In genomic region chr17:16419929-16420271, GRCh38 we compare ENCODE assay signal across 8 cellular contexts. TPM values are rescaled to one million over a fixed set of nuclear protein-coding genes. Genes with fewer than 3 reads are reported as not detected.
DNase-seq lines count a peak whose midpoint lies in the region; ATAC-seq lines count a peak whose summit lies in the region.

No MANE protein-coding gene starts in this region.

- peaks cover 37% of the 10 kb centered on the region for H3K4me1 Mint-ChIP-seq in T-helper 17 cell
- H3K4me1 Mint-ChIP-seq in dendritic cell treated with granulocyte-macrophage colony-stimulating factor and Interleukin-4, amounts not matched to agents 40 ng/mL and 50 ng/mL, for 4 days (ENCODE audit: low read depth): peaks cover 60% of the 10 kb centered on the region

- no peaks in the 10 kb centered on the region for H3K27me3 Mint-ChIP-seq in T-helper 17 cell
- no peaks in the 10 kb centered on the region for H3K27me3 Mint-ChIP-seq in dendritic cell treated with granulocyte-macrophage colony-stimulating factor and Interleukin-4, amounts not matched to agents 40 ng/mL and 50 ng/mL, for 4 days

- no peaks in the 10 kb centered on the region for H3K9me3 Mint-ChIP-seq in dendritic cell treated with granulocyte-macrophage colony-stimulating factor and Interleukin-4, amounts not matched to agents 40 ng/mL and 50 ng/mL, for 4 days

- H3K27ac Mint-ChIP-seq in T-helper 17 cell: peak overlapping the region; percentile 98
- H3K27ac Mint-ChIP-seq in dendritic cell treated with granulocyte-macrophage colony-stimulating factor and Interleukin-4, amounts not matched to agents 40 ng/mL and 50 ng/mL, for 4 days: peak overlapping the region; percentile 98

- H3K9me3 ChIP-seq in T-helper 17 cell (ENCODE audit: control insufficient read depth, low read length, poor library complexity, severe bottlenecking): no peaks in the 10 kb centered on the region

- intact Hi-C loops in dendritic cell treated with granulocyte-macrophage colony-stimulating factor and Interleukin-4, amounts not matched to agents 40 ng/mL and 50 ng/mL, for 4 days (cut with micrococcal nuclease): loop anchor here (10.0 kb wide), 1 partner anchor 55 kb away; no protein-coding TSS in a partner anchor

- peak; percentile 18 for DNase-seq in GOT3 (lab: John Stamatoyannopoulos, UW)
- peak in 1 of 3 donors; percentile 38 for DNase-seq in T-helper 17 cell
- DNase-seq in stimulated activated CD4-positive, alpha-beta T cell treated with anti-CD3 and anti-CD28 coated beads, Interleukin-4, amount 100 ng/mL, for 24 hours: peak; percentile 54
- no peak for DNase-seq in left lobe of liver (ENCODE audit: low spot score)
- no peak for DNase-seq in NCI-H345 treated with DMSO at 0.1 percent for 48 hours (lab: John Stamatoyannopoulos, UW; ENCODE audit: unreplicated experiment)
- no peak for DNase-seq in NOMO-1 (lab: John Stamatoyannopoulos, UW; ENCODE audit: unreplicated experiment in 2 of 2)

- ATAC-seq in T-helper 17 cell: peak; percentile 10
- no peak for ATAC-seq in left lobe of liver
- no peak for ATAC-seq in HG02973 (IDR thresholded peaks at IDR 0.05; ENCODE audit: unreplicated experiment)

- H3K36me3 Mint-ChIP-seq in T-helper 17 cell (ENCODE audit: low read depth): peaks cover 3% of the 10 kb centered on the region
- peaks cover 98% of the 10 kb centered on the region for H3K36me3 Mint-ChIP-seq in dendritic cell treated with granulocyte-macrophage colony-stimulating factor and Interleukin-4, amounts not matched to agents 40 ng/mL and 50 ng/mL, for 4 days (ENCODE audit: low read depth)

- H3K4me3 Mint-ChIP-seq in T-helper 17 cell: no peak overlapping the region
- H3K4me3 Mint-ChIP-seq in dendritic cell treated with granulocyte-macrophage colony-stimulating factor and Interleukin-4, amounts not matched to agents 40 ng/mL and 50 ng/mL, for 4 days: no peak overlapping the region

RNA-seq across cellular contexts. Expression of gene TRPV2, which starts 4.5 kb away (rescaled TPM):
- total RNA-seq in T-helper 17 cell: 10 to 100 TPM; 87.1 to 91.1 TPM
- 3.1 TPM for total RNA-seq in left lobe of liver

RNA-seq across cellular contexts. Expression of gene UBB, which starts 39.0 kb away (rescaled TPM):
- total RNA-seq in T-helper 17 cell: 100 to 1,000 TPM; 819 to 876 TPM
- 1,692 TPM for total RNA-seq in left lobe of liver

Comparison
In these comparisons a context has a peak if more than half of its experiments do, and no peak if none do; other contexts are left out.
1. DNase-seq: peak in GOT3 (single experiment) and stimulated activated CD4-positive, alpha-beta T cell treated with anti-CD3 and anti-CD28 coated beads, Interleukin-4, amount 100 ng/mL, for 24 hours (single experiment); none in left lobe of liver (single experiment), NCI-H345 treated with DMSO at 0.1 percent for 48 hours (single experiment) and NOMO-1 (0 of 2).
2. RNA of gene TRPV2, which starts 4.5 kb away (total RNA-seq): 87.1 to 91.1 TPM in T-helper 17 cell; 3.1 TPM in left lobe of liver (single experiment); every median in the first group is over 10 times any median in the second.